In genomic region chr2:97658691-97659157, GRCh38 we compare ENCODE assay signal across 29 cellular contexts. TPM values are rescaled to one million over a fixed set of nuclear protein-coding genes. Genes with fewer than 3 reads are reported as not detected.
"Had no signal": no experiment of that assay in that cellular context is flagged by ENCODE, and none has a peak within 500 bp of the region (broad histone marks: within the 10 kb centered on the region; RNA-seq: fewer than 3 reads in every experiment).

No MANE protein-coding gene starts in this region.

- H3K27ac Mint-ChIP-seq: activated naive CD8-positive, alpha-beta T cell; activated T-helper 1 cell treated with anti-CD3 and anti-CD28 coated beads, Interleukin-12 subunit alpha, Interleukin-12 subunit beta, Interleukin-2, Interleukin-4 antibody, amounts not matched to agents 30 ng/mL and 10 ng/mL and 1 ng/mL, durations not matched to agents 14 hours and 24 hours and 36 hours; dendritic cell treated with granulocyte-macrophage colony-stimulating factor and Interleukin-4, amounts not matched to agents 40 ng/mL and 50 ng/mL, for 4 days; endodermal cell; memory B cell; stimulated activated memory B cell treated with anti-CD40 and anti-IgM and Interleukin-4, amounts not matched to agents 10 μg/mL and 1 μg/mL and 100 μg/mL, for 72 hours; T-helper 1 cell treated with Interleukin-12 subunit alpha and Interleukin-12 subunit beta and Interleukin-4 antibody, amounts not matched to agents 30 μg/mL and 1 μg/mL, for 36 hours had no signal

- ATAC-seq: foreskin keratinocyte; heart right ventricle; left lobe of liver; naive thymus-derived CD4-positive, alpha-beta T cell; pancreas; stimulated activated memory B cell treated with anti-CD40 and anti-IgM and Interleukin-4, amounts not matched to agents 10 μg/mL and 1 μg/mL and 100 μg/mL, for 72 hours; stimulated activated naive CD8-positive, alpha-beta T cell treated with anti-CD3 and anti-CD28 coated beads, Interleukin-15, amount 100 ng/mL, for 72 hours had no signal

- DNase-seq: activated CD4-positive, alpha-beta T cell treated with anti-CD3 and anti-CD28 coated beads, Interleukin-2, amount 50 U/mL, for 1 hour; activated CD4-positive, CD25-positive, alpha-beta regulatory T cell treated with anti-CD3 and anti-CD28 coated beads, Interleukin-2, amount 50 U/mL, for 72 hours; activated gamma-delta T cell; activated T-cell treated with anti-CD3 and anti-CD28 coated beads for 4 hours; anterior cingulate cortex; endodermal cell; foreskin keratinocyte; heart right ventricle; kidney glomerular epithelial cell; midbrain; naive thymus-derived CD4-positive, alpha-beta T cell; nucleus accumbens; retina; sigmoid colon; small intestine; stimulated activated CD4-positive, alpha-beta T cell treated with anti-CD3 and anti-CD28 coated beads, Interleukin-4, amount 100 ng/mL, for 24 hours; stimulated activated naive CD8-positive, alpha-beta T cell treated with anti-CD3 and anti-CD28 coated beads, Interleukin-15, amount 100 ng/mL, for 72 hours; substantia nigra; T-helper 9 cell had no signal

- H3K27me3 Mint-ChIP-seq: activated naive CD8-positive, alpha-beta T cell; central memory CD8-positive, alpha-beta T cell; dendritic cell treated with granulocyte-macrophage colony-stimulating factor and Interleukin-4, amounts not matched to agents 40 ng/mL and 50 ng/mL, for 4 days; memory B cell; naive thymus-derived CD4-positive, alpha-beta T cell; stimulated activated memory B cell treated with anti-CD40 and anti-IgM and Interleukin-4, amounts not matched to agents 10 μg/mL and 1 μg/mL and 100 μg/mL, for 72 hours; stimulated activated naive CD8-positive, alpha-beta T cell treated with anti-CD3 and anti-CD28 coated beads, Interleukin-15, amount 100 ng/mL, for 72 hours had no signal

- H3K4me3 Mint-ChIP-seq: activated naive CD8-positive, alpha-beta T cell; activated T-helper 1 cell treated with anti-CD3 and anti-CD28 coated beads, Interleukin-12 subunit alpha, Interleukin-12 subunit beta, Interleukin-2, Interleukin-4 antibody, amounts not matched to agents 30 ng/mL and 10 ng/mL and 1 ng/mL, durations not matched to agents 14 hours and 24 hours and 36 hours; central memory CD8-positive, alpha-beta T cell; dendritic cell treated with granulocyte-macrophage colony-stimulating factor and Interleukin-4, amounts not matched to agents 40 ng/mL and 50 ng/mL, for 4 days; endodermal cell; memory B cell; naive thymus-derived CD4-positive, alpha-beta T cell; stimulated activated memory B cell treated with anti-CD40 and anti-IgM and Interleukin-4, amounts not matched to agents 10 μg/mL and 1 μg/mL and 100 μg/mL, for 72 hours; stimulated activated naive CD8-positive, alpha-beta T cell treated with anti-CD3 and anti-CD28 coated beads, Interleukin-15, amount 100 ng/mL, for 72 hours; T-helper 1 cell treated with Interleukin-12 subunit alpha and Interleukin-12 subunit beta and Interleukin-4 antibody, amounts not matched to agents 30 μg/mL and 1 μg/mL, for 36 hours had no signal

- H3K9me3 Mint-ChIP-seq: activated T-helper 1 cell treated with anti-CD3 and anti-CD28 coated beads, Interleukin-12 subunit alpha, Interleukin-12 subunit beta, Interleukin-2, Interleukin-4 antibody, amounts not matched to agents 30 ng/mL and 10 ng/mL and 1 ng/mL, durations not matched to agents 14 hours and 24 hours and 36 hours; central memory CD8-positive, alpha-beta T cell; memory B cell; stimulated activated memory B cell treated with anti-CD40 and anti-IgM and Interleukin-4, amounts not matched to agents 10 μg/mL and 1 μg/mL and 100 μg/mL, for 72 hours; stimulated activated naive CD8-positive, alpha-beta T cell treated with anti-CD3 and anti-CD28 coated beads, Interleukin-15, amount 100 ng/mL, for 72 hours; T-helper 1 cell treated with Interleukin-12 subunit alpha and Interleukin-12 subunit beta and Interleukin-4 antibody, amounts not matched to agents 30 μg/mL and 1 μg/mL, for 36 hours had no signal

RNA-seq across cellular contexts. Expression of gene ZAP70, which starts 54.7 kb away (rescaled TPM):
- total RNA-seq: bronchial epithelial cell, foreskin keratinocyte had no signal
